In genomic region chr20:3374296-3374695, GRCh38 we compare ENCODE assay signal across 29 cellular contexts. TPM values are rescaled to one million over a fixed set of nuclear protein-coding genes. Genes with fewer than 3 reads are reported as not detected.
DNase-seq lines count a peak whose midpoint lies in the region; ATAC-seq, FAIRE-seq and TF ChIP-seq lines count a peak whose summit lies in the region.
"Had no signal": no experiment of that assay in that cellular context is flagged by ENCODE, and none has a peak within 500 bp of the region (broad histone marks: within the 10 kb centered on the region; RNA-seq: fewer than 3 reads in every experiment).

No MANE protein-coding gene starts in this region.

- peaks cover 11 to 74% (median 41%) of the 10 kb centered on the region in 4 donors for H3K36me3 ChIP-seq in upper lobe of left lung
- H3K36me3 ChIP-seq in Peyer's patch = peaks cover 0 to 40% (median 0%) of the 10 kb centered on the region in 3 donors

- H3K27ac ChIP-seq in upper lobe of left lung = no peak overlapping the region
- no peak overlapping the region for H3K27ac ChIP-seq in Peyer's patch
- H3K27ac ChIP-seq: epithelial cell of prostate, suprapubic skin had no signal

- peak; percentile 83 for FAIRE-seq in endometrium (lab: Jason Lieb, UNC)
- FAIRE-seq: G401.6 had no signal

- H3K27me3 ChIP-seq in upper lobe of left lung (no peaks in the 10 kb centered on the region), Peyer's patch (no peaks in the 10 kb centered on the region)
- H3K27me3 ChIP-seq: suprapubic skin had no signal

- H3K4me3 ChIP-seq in upper lobe of left lung (no peak overlapping the region), Peyer's patch (no peak overlapping the region)
- H3K4me3 ChIP-seq: lung, mucosa of descending colon, suprapubic skin had no signal

- H3K4me1 ChIP-seq in upper lobe of left lung (peaks cover 9 to 17% (median 12%) of the 10 kb centered on the region in 4 donors), Peyer's patch (no peaks in the 10 kb centered on the region)

- no peak for TF ChIP-seq EP300 in upper lobe of left lung (IDR thresholded peaks at IDR 0.05)

- TF ChIP-seq POLR2A in upper lobe of left lung (IDR thresholded peaks at IDR 0.05) = no peak
- no peak for TF ChIP-seq POLR2A in Peyer's patch (IDR thresholded peaks at IDR 0.05)

- ATAC-seq in upper lobe of left lung (ENCODE audit: low FRiP score in 2 of 2) = no peak
- ATAC-seq: activated T-cell treated with anti-CD3 and anti-CD28 coated beads, Interleukin-2, amount 50 U/mL, for 4 hours; CD8-positive, alpha-beta T cell; mucosa of descending colon; natural killer cell treated with Interleukin-12 subunit alpha and Interleukin-12 subunit beta and Interleukin-15 and Interleukin-18, amount 100 ng/mL, for 72 hours; PC-3; stimulated activated effector memory CD8-positive, alpha-beta T cell treated with anti-CD3 and anti-CD28 coated beads, Interleukin-12 subunit alpha, Interleukin-12 subunit beta, amount 100 ng/mL, for 72 hours had no signal

- TF ChIP-seq CTCF in upper lobe of left lung (IDR thresholded peaks at IDR 0.05) = no peak
- TF ChIP-seq CTCF in Peyer's patch (IDR thresholded peaks at IDR 0.05) = no peak

- H3K9me3 ChIP-seq in upper lobe of left lung (no peaks in the 10 kb centered on the region), Peyer's patch (no peaks in the 10 kb centered on the region)
- H3K9me3 ChIP-seq: mucosa of descending colon, suprapubic skin had no signal

- DNase-seq in GM03348 (ENCODE audit: low spot score) (peak; percentile 36), glomerular visceral epithelial cell (ENCODE audit: extremely low spot score) (peak; percentile 9), stromal cell of bone marrow (ENCODE audit: low read depth) (peak; percentile 21), globus pallidus (ENCODE audit: low spot score) (no peak), upper lobe of left lung (no peak), Peyer's patch (no peak)
- DNase-seq: activated CD4-positive, alpha-beta T cell treated with anti-CD3 and anti-CD28 coated beads, Interleukin-2, amount 10 ng/mL, durations not matched to agents 7 days and 5 days; activated gamma-delta T cell treated with Interleukin-2 at 50 U/mL for 16 hours; activated T-cell treated with anti-CD3 and anti-CD28 coated beads, Interleukin-2, amount 50 U/mL, for 4 hours; CD8-positive, alpha-beta T cell; central memory CD4-positive, alpha-beta T cell; DMS53; H9; mucosa of descending colon; NCI-H1105 treated with DMSO at 0.1 percent for 48 hours; NCI-H1930; NCI-H524; NK-92 treated with Interleukin-12 subunit alpha and Interleukin-12 subunit beta, amount 100 ng/mL, for 24 hours; PC-3; Right ventricle myocardium superior; stimulated activated CD4-positive, alpha-beta T cell treated with anti-CD3 and anti-CD28 coated beads, Interleukin-12 subunit alpha, Interleukin-12 subunit beta, amount 100 ng/mL, for 4 hours; stimulated activated CD4-positive, alpha-beta T cell treated with anti-CD3 and anti-CD28 coated beads, Interleukin-4, amount 100 ng/mL, for 24 hours had no signal

RNA-seq across cellular contexts. Expression of gene DNAAF9, which starts 33.2 kb away (rescaled TPM):
- total RNA-seq in upper lobe of left lung (10 to 100 TPM; 17.6 to 45.1 (median 23.7) TPM), Peyer's patch (10 to 100 TPM in 2 of 4 donors, 1 to 10 TPM in 2; 6.5 to 12.1 (median 9.1) TPM)

Comparison
In these comparisons a context has a peak if more than half of its experiments do, and no peak if none do; other contexts are left out.
1. DNase-seq: peak in GM03348 (single experiment), glomerular visceral epithelial cell (single experiment) and stromal cell of bone marrow (single experiment); none in globus pallidus (single experiment), upper lobe of left lung (0 of 2) and Peyer's patch (0 of 3).